Comparison of ENCODE assay signal across 8 cellular contexts in genomic region chr6:36196880-36197548, GRCh38. TPM values are rescaled to one million over a fixed set of nuclear protein-coding genes. Genes with fewer than 3 reads are reported as not detected.
A peak's percentile ranks its signal among the peaks of the same experiment; 100 is the strongest.
DNase-seq lines count a peak whose midpoint lies in the region; ATAC-seq and TF ChIP-seq lines count a peak whose summit lies in the region.

No MANE protein-coding gene starts in this region.

- H3K4me1 Mint-ChIP-seq in nephron = peaks cover 22% of the 10 kb centered on the region

- peaks cover 11% of the 10 kb centered on the region for H4K20me1 ChIP-seq in Loucy (ENCODE audit: insufficient read depth, low read length, poor library complexity, severe bottlenecking)

- peak overlapping the region; percentile 90 to 98 (median 96) for H3K27ac Mint-ChIP-seq in nephron

- peak; percentile 99 for DNase-seq in ELR (ENCODE audit: low read depth)
- DNase-seq in H7 = peak; percentile 100
- DNase-seq in RWPE2 (ENCODE audit: low spot score) = peak; percentile 98
- DNase-seq in activated effector memory CD4-positive, alpha-beta T cell treated with Interleukin-2 at 50 U/mL for 16 hours = peak; percentile 98
- peak; percentile 95 for DNase-seq in fibroblast of the aortic adventitia (ENCODE audit: low read depth)
- DNase-seq in stimulated activated naive CD8-positive, alpha-beta T cell treated with anti-CD3 and anti-CD28 coated beads, Interleukin-15, Interleukin-2, amounts not matched to agents 100 U/mL and 50 U/mL, for 24 hours = peak; percentile 100

- H3K79me2 ChIP-seq in Loucy (ENCODE audit: insufficient read depth, low read length) = peaks cover 49% of the 10 kb centered on the region

- peak overlapping the region; percentile 69 for H3K4me2 ChIP-seq in Loucy (ENCODE audit: low read depth, low read length, poor library complexity, severe bottlenecking)

- no peaks in the 10 kb centered on the region for H3K9me3 Mint-ChIP-seq in nephron

- H3K27me3 ChIP-seq in H7 (ENCODE audit: control insufficient read depth, insufficient read depth, low read length) (no peaks in the 10 kb centered on the region), Loucy (ENCODE audit: insufficient read depth, low read length, poor library complexity, severe bottlenecking) (no peaks in the 10 kb centered on the region), RWPE2 (ENCODE audit: insufficient read depth, poor library complexity, severe bottlenecking) (no peaks in the 10 kb centered on the region)

- H2AFZ ChIP-seq in Loucy (ENCODE audit: low read length) = no peak overlapping the region

- peaks cover 5% of the 10 kb centered on the region for H3K27me3 Mint-ChIP-seq in nephron (ENCODE audit: low read depth)

- H3K4me3 ChIP-seq in H7 (ENCODE audit: insufficient read depth, low read depth, low read length) (peak overlapping the region; percentile 60), Loucy (ENCODE audit: low read length, poor library complexity, severe bottlenecking) (peak overlapping the region; percentile 79), RWPE2 (ENCODE audit: severe bottlenecking) (peak overlapping the region; percentile 95), fibroblast of the aortic adventitia (ENCODE audit: low read depth, low read length) (peak overlapping the region; percentile 80)

- TF ChIP-seq CTCF in Loucy (conservative IDR thresholded peaks at IDR 0.05; ENCODE audit: low read length) = no peak
- TF ChIP-seq CTCF in RWPE2 (IDR thresholded peaks at IDR 0.05; ENCODE audit: poor library complexity, severe bottlenecking) = no peak
- no peak for TF ChIP-seq CTCF in fibroblast of the aortic adventitia (IDR thresholded peaks at IDR 0.05; ENCODE audit: insufficient read depth, low read length)
- no peak for TF ChIP-seq CTCF in nephron (IDR thresholded peaks at IDR 0.05; ENCODE audit: unreplicated experiment in 3 of 3)

- H3K36me3 ChIP-seq in H7 (replicated peaks; ENCODE audit: control insufficient read depth, insufficient read depth, low read length) (peaks cover 15% of the 10 kb centered on the region), Loucy (ENCODE audit: insufficient read depth, low read length) (peaks cover 11% of the 10 kb centered on the region; the same call in 1 of the 2 replicates), RWPE2 (ENCODE audit: low read depth) (peaks cover 17% of the 10 kb centered on the region)

- no peaks in the 10 kb centered on the region for H3F3A ChIP-seq in Loucy (ENCODE audit: low read depth)

- peak; percentile 98 for ATAC-seq in RWPE2 (ENCODE audit: low read depth)
- ATAC-seq in stimulated activated naive CD8-positive, alpha-beta T cell treated with anti-CD3 and anti-CD28 coated beads, Interleukin-15, Interleukin-2, amounts not matched to agents 100 U/mL and 50 U/mL, for 24 hours = peak; percentile 96

- H3K36me3 Mint-ChIP-seq in nephron (ENCODE audit: low read depth) = peaks cover 44% of the 10 kb centered on the region

- H3K27ac ChIP-seq in RWPE2 (ENCODE audit: poor library complexity, severe bottlenecking) = peak overlapping the region; percentile 74

- H3K9me3 ChIP-seq in Loucy (ENCODE audit: insufficient read depth, low read depth, low read length) = no peaks in the 10 kb centered on the region
- H3K9me3 ChIP-seq in RWPE2 (ENCODE audit: severe bottlenecking) = no peaks in the 10 kb centered on the region

- H3K4me1 ChIP-seq in Loucy (ENCODE audit: insufficient read depth, low read length, poor library complexity, severe bottlenecking) (peaks cover 41% of the 10 kb centered on the region), RWPE2 (ENCODE audit: insufficient read depth, poor library complexity, severe bottlenecking) (no peaks in the 10 kb centered on the region)

- H3K9me2 ChIP-seq in Loucy (replicated peaks; ENCODE audit: low read depth, low read length) = no peaks in the 10 kb centered on the region

- H3K9ac ChIP-seq in Loucy (ENCODE audit: low read depth, low read length, poor library complexity, severe bottlenecking) = peak overlapping the region; percentile 82

- peak overlapping the region; percentile 91 to 93 (median 93) for H3K4me3 Mint-ChIP-seq in nephron

RNA-seq across cellular contexts. Expression of gene BRPF3, which starts 0.5 kb away (rescaled TPM):
- 12.7 and 15.6 TPM in 2 replicates for total RNA-seq in H7 (2014; rRNA removed; shearing (Covaris generic))
- 15.3 and 19.1 TPM in 2 replicates for total RNA-seq in fibroblast of the aortic adventitia (ENCODE audit: low replicate concordance)

Comparison
In these comparisons a context has a peak if more than half of its experiments do, and no peak if none do; other contexts are left out.
1. Peak in every context shown above with its lines: DNase-seq, ATAC-seq, H3K4me3 ChIP-seq and H3K27ac ChIP-seq.